1 cellular context compared by ENCODE assay signal in genomic region chr3:15346516-15346915, GRCh38.
TF ChIP-seq lines count a peak whose summit lies in the region.

No MANE protein-coding gene starts in this region.

TF ChIP-seq in HepG2, 621 proteins besides CTCF, POLR2A, EP300 and RAD21:
- no peak for TF ChIP-seq DBP (CRISPR knock-in tag; IDR thresholded peaks at IDR 0.05; ENCODE audit: not compliant biosample characterization)
- TF ChIP-seq KLF16 (CRISPR knock-in tag; IDR thresholded peaks at IDR 0.05): no peak
- no peak for TF ChIP-seq PHF8 (CRISPR knock-in tag; IDR thresholded peaks at IDR 0.05)
- no peak for TF ChIP-seq SYNCRIP (IDR thresholded peaks at IDR 0.05; ENCODE audit: insufficient read depth, low read depth, low read length)
- TF ChIP-seq SIN3A (IDR thresholded peaks at IDR 0.05; ENCODE audit: borderline replicate concordance, low read depth, low read length): no peak
- no peak for TF ChIP-seq ZNF607 (CRISPR knock-in tag; IDR thresholded peaks at IDR 0.05; ENCODE audit: borderline replicate concordance)
- no peak for TF ChIP-seq MTA1 (CRISPR knock-in tag; IDR thresholded peaks at IDR 0.05; ENCODE audit: borderline replicate concordance)
- TF ChIP-seq NFKB2 (CRISPR knock-in tag; IDR thresholded peaks at IDR 0.05; ENCODE audit: borderline replicate concordance): no peak
- TF ChIP-seq ZFP37 (CRISPR knock-in tag; IDR thresholded peaks at IDR 0.05; ENCODE audit: borderline replicate concordance): no peak
- TF ChIP-seq ZNF629 (CRISPR knock-in tag; conservative IDR thresholded peaks at IDR 0.05): no peak
- TF ChIP-seq ZNF800 (CRISPR knock-in tag; IDR thresholded peaks at IDR 0.05): no peak
- no peak for TF ChIP-seq SIN3B (IDR thresholded peaks at IDR 0.05; ENCODE audit: low read length)
- TF ChIP-seq TFAP4 (IDR thresholded peaks at IDR 0.05; ENCODE audit: borderline replicate concordance, low read depth): no peak
- no peak for TF ChIP-seq ESRRA (CRISPR knock-in tag; IDR thresholded peaks at IDR 0.05; ENCODE audit: low read depth)
- TF ChIP-seq ZNF777 (CRISPR knock-in tag; IDR thresholded peaks at IDR 0.05): no peak
- TF ChIP-seq ZNF44 (CRISPR knock-in tag; IDR thresholded peaks at IDR 0.05): no peak
- TF ChIP-seq ZNF337 (CRISPR knock-in tag; IDR thresholded peaks at IDR 0.05; ENCODE audit: borderline replicate concordance, low read depth): no peak
- no peak for TF ChIP-seq ZNF768 (CRISPR knock-in tag; IDR thresholded peaks at IDR 0.05)
- no peak for TF ChIP-seq ISL2 (CRISPR knock-in tag; IDR thresholded peaks at IDR 0.05)
TF ChIP-seq in HepG2: peak in this region for 0.
